ENCODE assay signal across 16 cellular contexts in the genomic region with DNA sequence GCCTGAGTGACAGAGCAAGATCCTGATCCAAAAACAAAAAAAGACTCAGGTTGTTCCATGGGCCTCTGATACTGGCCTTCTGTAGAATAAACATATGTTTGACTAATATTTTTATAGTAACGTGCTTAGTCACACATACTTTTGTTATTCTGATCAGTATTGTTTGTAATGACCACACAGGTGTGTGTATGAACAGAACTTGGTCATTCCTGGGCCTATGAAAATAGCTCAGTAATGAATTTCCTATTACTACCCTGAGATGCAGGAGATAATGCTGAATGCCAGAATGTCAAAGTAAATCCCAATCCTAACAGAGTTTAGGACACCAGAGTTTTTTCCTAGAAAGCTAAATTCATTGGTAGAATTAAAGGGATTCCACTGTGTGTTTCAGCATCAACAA.
DNase-seq lines count a peak whose midpoint lies in the region; ATAC-seq, FAIRE-seq and TF ChIP-seq lines count a peak whose summit lies in the region.
"Had no signal": no experiment of that assay in that cellular context is flagged by ENCODE, and none has a peak within 500 bp of the region (broad histone marks: within the 10 kb centered on the region; RNA-seq: fewer than 3 reads in every experiment).

No MANE protein-coding gene starts in this region.

- H3K79me2 ChIP-seq in HepG2 (ENCODE audit: insufficient read depth, low read length) (peaks cover 6% of the 10 kb centered on the region), SK-N-SH (ENCODE audit: insufficient read depth) (no peaks in the 10 kb centered on the region)

- ATAC-seq in HepG2 (no peak), right lobe of liver (no peak)
- ATAC-seq: GM12878, HCT116 had no signal

- no peaks in the 10 kb centered on the region for H3K9me2 ChIP-seq in SK-N-SH

- no peaks in the 10 kb centered on the region for H3K4me1 Mint-ChIP-seq in activated T-cell treated with anti-CD3 and anti-CD28 coated beads, Interleukin-2, amount 50 U/mL, for 24 hours (ENCODE audit: low read depth)
- H3K4me1 Mint-ChIP-seq: CD4-positive, alpha-beta memory T cell had no signal

- TF ChIP-seq EP300 in HepG2 (IDR thresholded peaks at IDR 0.05; ENCODE audit: low read depth in 2 of 2, low read length in 2 of 2) (no peak), HepG2 (CRISPR knock-in tag; IDR thresholded peaks at IDR 0.05; ENCODE audit: borderline replicate concordance) (no peak), SK-N-SH (IDR thresholded peaks at IDR 0.05; ENCODE audit: borderline replicate concordance in 1 of 2, low read depth in 1 of 2, low read length in 1 of 2) (no peak)

- 94% methylated on average over 1 of the region's 1 CpG for WGBS in HepG2 (ENCODE audit: low lambda C conversion rate)
- 75% methylated on average over 1 of the region's 1 CpG for WGBS in right lobe of liver (ENCODE audit: insufficient coverage, low coverage, low lambda C conversion rate, missing lambda C conversion rate)
- 88% methylated on average over 1 of the region's 1 CpG for WGBS in SK-N-SH (ENCODE audit: low lambda C conversion rate)

- H3K4me1 ChIP-seq in HepG2 (ENCODE audit: insufficient read depth, low read length) (peaks cover 6% of the 10 kb centered on the region), right lobe of liver (no peaks in the 10 kb centered on the region), SK-N-SH (ENCODE audit: control insufficient read depth in 1 of 2, insufficient read depth in 2 of 2, low read depth in 1 of 2, low read length in 1 of 2) (no peaks in the 10 kb centered on the region; a peak in 1 of 4 replicates)

- no peaks in the 10 kb centered on the region for H3K27me3 Mint-ChIP-seq in activated T-cell treated with anti-CD3 and anti-CD28 coated beads, Interleukin-2, amount 50 U/mL, for 24 hours
- H3K27me3 Mint-ChIP-seq: CD4-positive, alpha-beta memory T cell had no signal

- no peak overlapping the region for H3K27ac Mint-ChIP-seq in activated T-cell treated with anti-CD3 and anti-CD28 coated beads, Interleukin-2, amount 50 U/mL, for 24 hours
- H3K27ac Mint-ChIP-seq: CD4-positive, alpha-beta memory T cell had no signal

- H3K36me3 ChIP-seq in HepG2 (replicated peaks in 1 of 2; ENCODE audit: control insufficient read depth in 1 of 2, insufficient read depth in 2 of 2, low read length in 2 of 2) (no peaks in the 10 kb centered on the region), right lobe of liver (no peaks in the 10 kb centered on the region), bronchial epithelial cell (ENCODE audit: control insufficient read depth, insufficient read depth, low read length) (no peaks in the 10 kb centered on the region), SK-N-SH (replicated peaks in 1 of 2; ENCODE audit: control insufficient read depth in 1 of 2, insufficient read depth in 2 of 2, low read length in 1 of 2) (no peaks in the 10 kb centered on the region)

- H3K27ac ChIP-seq in HepG2 (ENCODE audit: extremely low read length, insufficient read depth, low read length): no peak overlapping the region
- no peak overlapping the region for H3K27ac ChIP-seq in right lobe of liver
- H3K27ac ChIP-seq in SK-N-SH (ENCODE audit: low read depth in 2 of 2, low read length in 1 of 2): no peak overlapping the region
- H3K27ac ChIP-seq: C4-2B had no signal

- no peak for TF ChIP-seq CTCF in HepG2 (CRISPR knock-in tag; IDR thresholded peaks at IDR 0.05)
- no peak for TF ChIP-seq CTCF in right lobe of liver (IDR thresholded peaks at IDR 0.05)
- TF ChIP-seq CTCF in bronchial epithelial cell (IDR thresholded peaks at IDR 0.05; ENCODE audit: insufficient read depth, low read length, severe bottlenecking): no peak
- no peak for TF ChIP-seq CTCF in epithelial cell of esophagus (IDR thresholded peaks at IDR 0.05; ENCODE audit: insufficient read depth, low read depth, low read length, missing control alignments)
- TF ChIP-seq CTCF in SK-N-SH (IDR thresholded peaks at IDR 0.05): no peak

- H3K4me2 ChIP-seq in HepG2 (ENCODE audit: low read depth, low read length) (no peak overlapping the region), SK-N-SH (no peak overlapping the region)

- POLR2A ChIA-PET in HepG2 (lab: Yijun Ruan, JAX) (no interaction called here), SK-N-SH (lab: Yijun Ruan, JAX) (no interaction called here)

- no peak overlapping the region for H3K4me3 Mint-ChIP-seq in activated T-cell treated with anti-CD3 and anti-CD28 coated beads, Interleukin-2, amount 50 U/mL, for 24 hours
- H3K4me3 Mint-ChIP-seq: CD4-positive, alpha-beta memory T cell had no signal

- H3K9ac ChIP-seq in HepG2 (ENCODE audit: insufficient read depth, low read depth, low read length) (no peak overlapping the region), SK-N-SH (no peak overlapping the region)

- in situ Hi-C loops in HepG2 (cut with HindIII; ENCODE audit: extremely low pct_ligation_motif_present, low pct_unique_long_range_greater_than_20kb): no loop called here

- no TSS peak for BruUV-seq in HepG2 (replicated peaks; lab: Mats Ljungman, UMichigan)

- TF ChIP-seq POLR2A in HepG2 (IDR thresholded peaks at IDR 0.05; ENCODE audit: insufficient read depth in 1 of 2, low read depth in 2 of 2, low read length in 2 of 2): no peak
- TF ChIP-seq POLR2A in right lobe of liver (IDR thresholded peaks at IDR 0.05): no peak

- DNase-seq in HepG2 (ENCODE audit: low spot score): no peak
- no peak for DNase-seq in right lobe of liver
- DNase-seq in bronchial epithelial cell (ENCODE audit: low read depth): peak; percentile 77
- DNase-seq in epithelial cell of esophagus (ENCODE audit: low read depth): peak; percentile 60
- DNase-seq in SK-N-SH: no peak
- DNase-seq in AG08396 (ENCODE audit: low spot score): no peak
- no peak for DNase-seq in activated T-cell treated with anti-CD3 and anti-CD28 coated beads, Interleukin-2, amount 50 U/mL, for 24 hours
- DNase-seq: CD4-positive, alpha-beta memory T cell; DMS153; DND-41; EL; GOT3; H7 had no signal

- intact Hi-C loops in HepG2 (cut with micrococcal nuclease; ENCODE audit: unreplicated experiment) (no loop called here), right lobe of liver (cut with DNase I) (no loop called here)

- no peaks in the 10 kb centered on the region for H3K9me3 Mint-ChIP-seq in activated T-cell treated with anti-CD3 and anti-CD28 coated beads, Interleukin-2, amount 50 U/mL, for 24 hours
- H3K9me3 Mint-ChIP-seq: CD4-positive, alpha-beta memory T cell had no signal

- H3K4me3 ChIP-seq in HepG2 (replicated peaks in 1 of 3; ENCODE audit: insufficient read depth in 1 of 3, low read depth in 2 of 3, low read length in 3 of 3) (no peak overlapping the region), right lobe of liver (no peak overlapping the region), bronchial epithelial cell (ENCODE audit: low read depth, low read length) (no peak overlapping the region), epithelial cell of esophagus (ENCODE audit: low read length) (no peak overlapping the region), SK-N-SH (ENCODE audit: low read depth in 2 of 2, low read length in 1 of 2) (no peak overlapping the region)
- H3K4me3 ChIP-seq: GM12878 had no signal

- CTCF ChIA-PET in HepG2 (lab: Yijun Ruan, JAX; ENCODE audit: low intra/inter-chr PET ratio, low total read pairs): no interaction called here
- CTCF ChIA-PET in SK-N-SH (lab: Yijun Ruan, JAX): interaction anchor here (1.4 kb wide), 1 partner anchor 18 kb away, joined by 3 read pairs; no protein-coding TSS in a partner anchor

- H2AFZ ChIP-seq in HepG2 (ENCODE audit: low read length) (no peak overlapping the region), SK-N-SH (ENCODE audit: low read depth) (no peak overlapping the region)

- TF ChIP-seq RAD21 in HepG2 (CRISPR knock-in tag; IDR thresholded peaks at IDR 0.05): no peak
- no peak for TF ChIP-seq RAD21 in SK-N-SH (IDR thresholded peaks at IDR 0.05; ENCODE audit: low read length)

- H3K9me3 ChIP-seq in HepG2 (ENCODE audit: low read length) (no peaks in the 10 kb centered on the region), right lobe of liver (no peaks in the 10 kb centered on the region), SK-N-SH (no peaks in the 10 kb centered on the region)

- H3K27me3 ChIP-seq in HepG2 (ENCODE audit: control insufficient read depth in 1 of 2, insufficient read depth in 2 of 2, low read length in 2 of 2) (no peaks in the 10 kb centered on the region), right lobe of liver (no peaks in the 10 kb centered on the region), bronchial epithelial cell (ENCODE audit: control insufficient read depth, insufficient read depth, low read length) (no peaks in the 10 kb centered on the region), SK-N-SH (ENCODE audit: insufficient read depth) (no peaks in the 10 kb centered on the region)

- no peak for FAIRE-seq in HepG2 (lab: Jason Lieb, UNC)
- FAIRE-seq in bronchial epithelial cell (lab: Jason Lieb, UNC): no peak
- FAIRE-seq: GM12878 had no signal

- H4K20me1 ChIP-seq in HepG2 (ENCODE audit: insufficient read depth, low read length): no peaks in the 10 kb centered on the region
- H4K20me1 ChIP-seq in SK-N-SH (ENCODE audit: insufficient read depth): no peaks in the 10 kb centered on the region

- H3F3A ChIP-seq in SK-N-SH (replicated peaks; ENCODE audit: insufficient read depth): no peaks in the 10 kb centered on the region

- no peaks in the 10 kb centered on the region for H3K36me3 Mint-ChIP-seq in activated T-cell treated with anti-CD3 and anti-CD28 coated beads, Interleukin-2, amount 50 U/mL, for 24 hours (ENCODE audit: low read depth)
- H3K36me3 Mint-ChIP-seq: CD4-positive, alpha-beta memory T cell had no signal

TF ChIP-seq in HepG2, 621 proteins besides CTCF, POLR2A, EP300 and RAD21:
- peak; percentile 50 for TF ChIP-seq BCL6 (CRISPR knock-in tag; IDR thresholded peaks at IDR 0.05)
- TF ChIP-seq ZBTB7B (CRISPR knock-in tag; IDR thresholded peaks at IDR 0.05): no peak
- TF ChIP-seq NCOA5 (CRISPR knock-in tag; IDR thresholded peaks at IDR 0.05): no peak

TF ChIP-seq in SK-N-SH, 30 proteins besides CTCF, POLR2A, EP300 and RAD21 (continues in another document):
- TF ChIP-seq SMC3 (IDR thresholded peaks at IDR 0.05; ENCODE audit: low read depth, low read length) (no peak), USF1 (IDR thresholded peaks at IDR 0.05; ENCODE audit: borderline replicate concordance, low read depth) (no peak), RCOR1 (IDR thresholded peaks at IDR 0.05; ENCODE audit: low read length) (no peak), NFIC (IDR thresholded peaks at IDR 0.05; ENCODE audit: borderline replicate concordance) (no peak), YY1 (IDR thresholded peaks at IDR 0.05; ENCODE audit: low read depth) (no peak), TEAD4 (IDR thresholded peaks at IDR 0.05; ENCODE audit: borderline replicate concordance, insufficient read depth) (no peak), NRF1 (IDR thresholded peaks at IDR 0.05; ENCODE audit: low read depth, low read length) (no peak), JUND (IDR thresholded peaks at IDR 0.05) (no peak), POLR2AphosphoS5 (IDR thresholded peaks at IDR 0.05; ENCODE audit: low read depth, low read length) (no peak)

Comparison
In these comparisons a context has a peak if more than half of its experiments do, and no peak if none do; other contexts are left out.
1. DNase-seq: peak in bronchial epithelial cell (single experiment) and epithelial cell of esophagus (single experiment); none in HepG2 (single experiment), right lobe of liver (0 of 3), SK-N-SH (single experiment), AG08396 (single experiment) and activated T-cell treated with anti-CD3 and anti-CD28 coated beads, Interleukin-2, amount 50 U/mL, for 24 hours (single experiment).